In genomic region chr6:43076093-43076927, GRCh38 we compare ENCODE assay signal across 8 cellular contexts. TPM values are rescaled to one million over a fixed set of nuclear protein-coding genes. Genes with fewer than 3 reads are reported as not detected.
DNase-seq lines count a peak whose midpoint lies in the region; ATAC-seq and TF ChIP-seq lines count a peak whose summit lies in the region.

Gene PTK7 (plus strand): TSS chr6:43076314. CDS start chr6:43076489, 175 bp downstream.

- H3K36me3 Mint-ChIP-seq in endothelial cell (ENCODE audit: low read depth, unreplicated experiment): peaks cover 28% of the 10 kb centered on the region

- peaks cover 49% of the 10 kb centered on the region for H3K4me1 Mint-ChIP-seq in endothelial cell (ENCODE audit: unreplicated experiment)

- peaks cover 13% of the 10 kb centered on the region for H3K27me3 Mint-ChIP-seq in endothelial cell (ENCODE audit: unreplicated experiment)

- no peak for TF ChIP-seq POLR2A in transverse colon (IDR thresholded peaks at IDR 0.05)

- WGBS in transverse colon (ENCODE audit: low coverage in 1 of 2), 2 donors: 0% methylated on average over 35 of the region's 92 CpGs; no CpG with 5 or more reads in 1 of the 2 donors

- H3K9me3 Mint-ChIP-seq in endothelial cell (ENCODE audit: unreplicated experiment): no peaks in the 10 kb centered on the region

- DNase-seq in ELF-1 (ENCODE audit: low read depth, low spot score): peak; percentile 73
- peak; percentile 87 for DNase-seq in NCI-H1092 (lab: John Stamatoyannopoulos, UW)
- DNase-seq in UCSD-AML1 (lab: John Stamatoyannopoulos, UW; ENCODE audit: unreplicated experiment): peak; percentile 81
- peak; percentile 87 for DNase-seq in endothelial cell (ENCODE audit: low spot score)
- DNase-seq in mucosa of descending colon: peak in 2 of 3 donors; percentile 21 to 57
- no peak for DNase-seq in transverse colon

- peak within 1 kb of the TSS; percentile 30 for H3K4me3 ChIP-seq in mucosa of descending colon
- peak within 1 kb of the TSS; percentile 25 to 60 (median 46) for H3K4me3 ChIP-seq in transverse colon

- ATAC-seq in mucosa of descending colon (peak; percentile 73), GM18861 (IDR thresholded peaks at IDR 0.05; ENCODE audit: unreplicated experiment) (no peak), GM18519 (IDR thresholded peaks at IDR 0.05; ENCODE audit: low FRiP score, unreplicated experiment) (no peak)

- H3K27ac ChIP-seq in transverse colon: peak within 1 kb of the TSS; percentile 48 to 69 (median 49)

- peak within 1 kb of the TSS; percentile 84 for H3K4me3 Mint-ChIP-seq in endothelial cell (ENCODE audit: unreplicated experiment)

- H3K36me3 ChIP-seq in mucosa of descending colon (ENCODE audit: low read depth): no peaks in the 10 kb centered on the region
- peaks cover 0 to 14% (median 0%) of the 10 kb centered on the region in 4 donors for H3K36me3 ChIP-seq in transverse colon

- peak within 1 kb of the TSS; percentile 42 for H3K27ac Mint-ChIP-seq in endothelial cell (ENCODE audit: unreplicated experiment)

- TF ChIP-seq CTCF in endothelial cell (IDR thresholded peaks at IDR 0.05; ENCODE audit: unreplicated experiment): no peak
- TF ChIP-seq CTCF in mucosa of descending colon (IDR thresholded peaks at IDR 0.05): no peak
- TF ChIP-seq CTCF in transverse colon (IDR thresholded peaks at IDR 0.05): no peak

- in situ Hi-C loops in transverse colon (cut with MboI; ENCODE audit: low pct_ligation_motif_present in 1 of 4, low pct_unique_long_range_greater_than_20kb in 1 of 4, low sequenced_read_pairs in 3 of 4): no loop called here

- TF ChIP-seq EP300 in transverse colon (IDR thresholded peaks at IDR 0.05; ENCODE audit: low read depth): no peak

- H3K9me3 ChIP-seq in mucosa of descending colon: no peaks in the 10 kb centered on the region
- H3K9me3 ChIP-seq in transverse colon: no peaks in the 10 kb centered on the region

- intact Hi-C loops in mucosa of descending colon (cut with DNase I, micrococcal nuclease): no loop called here
- intact Hi-C loops in transverse colon (cut with DNase I; ENCODE audit: low total_unique reads): loop anchor here (5.0 kb wide), 1 partner anchor 66 kb away; no protein-coding TSS in a partner anchor

- peaks cover 9% of the 10 kb centered on the region for H3K4me1 ChIP-seq in mucosa of descending colon (ENCODE audit: low read depth)
- peaks cover 0 to 17% (median 10%) of the 10 kb centered on the region in 4 donors for H3K4me1 ChIP-seq in transverse colon

- peaks cover 13% of the 10 kb centered on the region for H3K27me3 ChIP-seq in transverse colon

RNA-seq across cellular contexts. Expression of gene PTK7, which starts in this region (rescaled TPM):
- total RNA-seq in endothelial cell (ENCODE audit: unreplicated experiment): 208 TPM
- total RNA-seq in mucosa of descending colon: 10 to 100 TPM in 1 of 3 donors, 1 to 10 TPM in 2; 8.3 to 12.9 (median 9.4) TPM
- total RNA-seq in transverse colon: 10 to 100 TPM in 1 of 4 donors, 1 to 10 TPM in 3; 2.2 to 34.6 (median 6.0) TPM
